ENCODE assay signal across 1 cellular context in genomic region chr11:125062931-125063428, GRCh38.
A peak's percentile ranks its signal among the peaks of the same experiment; 100 is the strongest.
TF ChIP-seq lines count a peak whose summit lies in the region.

Gene SLC37A2 (plus strand): TSS chr11:125063305. CDS start chr11:125063368, 63 bp downstream.

TF ChIP-seq in WTC11, 78 proteins besides CTCF, POLR2A, EP300 and RAD21 (continued from another document):
- TF ChIP-seq HMGXB4 (CRISPR knock-in tag; IDR thresholded peaks at IDR 0.05) (peak; percentile 63; the same call in 1 of the 2 replicates), GRHL2 (CRISPR knock-in tag; IDR thresholded peaks at IDR 0.05; ENCODE audit: insufficient replicate concordance, severe bottlenecking) (no peak), SP1 (CRISPR knock-in tag; conservative IDR thresholded peaks at IDR 0.05) (no peak), CREM (CRISPR knock-in tag; IDR thresholded peaks at IDR 0.05) (peak; percentile 37; the same call in 1 of the 2 replicates), NFATC4 (CRISPR knock-in tag; IDR thresholded peaks at IDR 0.05) (no peak), JUN (CRISPR knock-in tag; IDR thresholded peaks at IDR 0.05) (no peak), TP53 (CRISPR knock-in tag; IDR thresholded peaks at IDR 0.05) (no peak), KAT7 (CRISPR knock-in tag; IDR thresholded peaks at IDR 0.05; ENCODE audit: borderline replicate concordance) (peak; percentile 86; the same call in 1 of the 2 replicates), NR1H2 (CRISPR knock-in tag; IDR thresholded peaks at IDR 0.05) (no peak)
